Comparison of ENCODE assay signal across 17 cellular contexts in the genomic region with DNA sequence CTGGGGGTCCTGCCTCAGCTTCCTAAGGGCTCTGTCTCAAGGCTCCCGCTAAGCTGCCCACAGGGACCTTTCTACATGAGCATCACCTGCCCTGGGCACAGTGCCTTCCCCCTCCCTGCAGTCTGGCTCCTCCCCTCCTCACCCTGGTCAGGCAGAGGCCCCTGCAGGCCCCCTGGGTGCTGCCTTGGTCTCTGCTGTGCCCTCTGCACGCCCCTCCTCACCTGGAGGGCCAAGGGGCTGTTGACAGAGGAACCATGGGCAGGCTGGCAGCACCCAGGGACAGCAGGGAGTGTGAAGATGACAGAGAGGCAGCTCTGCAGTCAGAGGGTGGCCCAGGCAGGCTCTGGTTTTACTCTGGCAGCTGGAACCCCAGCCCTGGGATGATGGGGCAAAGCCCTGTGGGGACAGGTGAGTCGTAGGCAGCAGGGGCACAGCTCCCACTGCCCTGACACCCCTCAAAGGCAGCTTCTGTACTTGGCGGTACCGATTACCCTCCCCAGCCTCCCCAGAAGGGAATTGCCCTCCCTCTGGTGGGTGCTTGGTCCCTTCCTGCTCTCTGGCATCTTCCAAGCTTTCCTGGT. TPM values are rescaled to one million over a fixed set of nuclear protein-coding genes. Genes with fewer than 3 reads are reported as not detected.
DNase-seq lines count a peak whose midpoint lies in the region; ATAC-seq and TF ChIP-seq lines count a peak whose summit lies in the region.
"Had no signal": no experiment of that assay in that cellular context is flagged by ENCODE, and none has a peak within 500 bp of the region (broad histone marks: within the 10 kb centered on the region; RNA-seq: fewer than 3 reads in every experiment).

No MANE protein-coding gene starts in this region.

- no peaks in the 10 kb centered on the region for H3K4me1 ChIP-seq in cardiac muscle cell (ENCODE audit: low read depth)
- H3K4me1 ChIP-seq: Caco-2 had no signal

- no peaks in the 10 kb centered on the region for H3K9me3 ChIP-seq in cardiac muscle cell (ENCODE audit: low read depth)
- H3K9me3 ChIP-seq in WERI-Rb-1 (ENCODE audit: severe bottlenecking): no peaks in the 10 kb centered on the region
- H3K9me3 ChIP-seq: Caco-2 had no signal

- intact Hi-C loops in Right ventricle myocardium inferior (cut with DNase I): no loop called here

- H3K27ac ChIP-seq in cardiac muscle cell: peak overlapping the region; percentile 6
- H3K27ac ChIP-seq in WERI-Rb-1: no peak overlapping the region
- H3K27ac ChIP-seq: PC-9 had no signal

- ATAC-seq in Right ventricle myocardium inferior: no peak
- peak; percentile 22 for ATAC-seq in left lobe of liver
- ATAC-seq in GM21423 (IDR thresholded peaks at IDR 0.05; ENCODE audit: unreplicated experiment): no peak

- TF ChIP-seq CTCF in cardiac muscle cell (IDR thresholded peaks at IDR 0.05; ENCODE audit: low read depth, low read length): no peak
- no peak for TF ChIP-seq CTCF in WERI-Rb-1 (IDR thresholded peaks at IDR 0.05; ENCODE audit: low read depth, low read length)

- no peak for DNase-seq in cardiac muscle cell (ENCODE audit: low read depth in 1 of 2, low spot score in 1 of 2)
- DNase-seq in Right ventricle myocardium inferior (ENCODE audit: missing footprints): no peak
- DNase-seq in left lobe of liver (ENCODE audit: low spot score): no peak
- no peak for DNase-seq in superior temporal gyrus (ENCODE audit: extremely low spot score)
- DNase-seq in WERI-Rb-1: no peak
- DNase-seq: Caco-2, DMS153, MV-4-11, NCI-H1417 treated with DMSO at 0.1 percent for 48 hours, NCI-H2029, NCI-H2171 treated with DMSO at 0.1 percent for 48 hours, NCI-H446 treated with DMSO at 0.1 percent for 48 hours, NCI-H748 treated with DMSO at 0.1 percent for 48 hours, PC-9, SHP77 had no signal

- H3K4me3 ChIP-seq in cardiac muscle cell: no peak overlapping the region
- H3K4me3 ChIP-seq in WERI-Rb-1 (ENCODE audit: low read depth, low read length): no peak overlapping the region
- H3K4me3 ChIP-seq: PC-9 had no signal

- H3K36me3 ChIP-seq in cardiac muscle cell (peaks cover 23% of the 10 kb centered on the region), WERI-Rb-1 (peaks cover 40% of the 10 kb centered on the region)

- H3K27me3 ChIP-seq in cardiac muscle cell (no peaks in the 10 kb centered on the region), WERI-Rb-1 (ENCODE audit: insufficient read depth, low read depth, severe bottlenecking) (no peaks in the 10 kb centered on the region)

TF ChIP-seq in PFSK-1, 5 proteins besides CTCF, POLR2A, EP300 and RAD21:
- peak; percentile 40 for TF ChIP-seq POLR2AphosphoS5 (IDR thresholded peaks at IDR 0.05; ENCODE audit: low read depth, low read length)
- TF ChIP-seq, protein P1, sequence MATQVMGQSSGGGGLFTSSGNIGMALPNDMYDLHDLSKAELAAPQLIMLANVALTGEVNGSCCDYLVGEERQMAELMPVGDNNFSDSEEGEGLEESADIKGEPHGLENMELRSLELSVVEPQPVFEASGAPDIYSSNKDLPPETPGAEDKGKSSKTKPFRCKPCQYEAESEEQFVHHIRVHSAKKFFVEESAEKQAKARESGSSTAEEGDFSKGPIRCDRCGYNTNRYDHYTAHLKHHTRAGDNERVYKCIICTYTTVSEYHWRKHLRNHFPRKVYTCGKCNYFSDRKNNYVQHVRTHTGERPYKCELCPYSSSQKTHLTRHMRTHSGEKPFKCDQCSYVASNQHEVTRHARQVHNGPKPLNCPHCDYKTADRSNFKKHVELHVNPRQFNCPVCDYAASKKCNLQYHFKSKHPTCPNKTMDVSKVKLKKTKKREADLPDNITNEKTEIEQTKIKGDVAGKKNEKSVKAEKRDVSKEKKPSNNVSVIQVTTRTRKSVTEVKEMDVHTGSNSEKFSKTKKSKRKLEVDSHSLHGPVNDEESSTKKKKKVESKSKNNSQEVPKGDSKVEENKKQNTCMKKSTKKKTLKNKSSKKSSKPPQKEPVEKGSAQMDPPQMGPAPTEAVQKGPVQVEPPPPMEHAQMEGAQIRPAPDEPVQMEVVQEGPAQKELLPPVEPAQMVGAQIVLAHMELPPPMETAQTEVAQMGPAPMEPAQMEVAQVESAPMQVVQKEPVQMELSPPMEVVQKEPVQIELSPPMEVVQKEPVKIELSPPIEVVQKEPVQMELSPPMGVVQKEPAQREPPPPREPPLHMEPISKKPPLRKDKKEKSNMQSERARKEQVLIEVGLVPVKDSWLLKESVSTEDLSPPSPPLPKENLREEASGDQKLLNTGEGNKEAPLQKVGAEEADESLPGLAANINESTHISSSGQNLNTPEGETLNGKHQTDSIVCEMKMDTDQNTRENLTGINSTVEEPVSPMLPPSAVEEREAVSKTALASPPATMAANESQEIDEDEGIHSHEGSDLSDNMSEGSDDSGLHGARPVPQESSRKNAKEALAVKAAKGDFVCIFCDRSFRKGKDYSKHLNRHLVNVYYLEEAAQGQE (IDR thresholded peaks at IDR 0.05; ENCODE audit: insufficient read depth in 1 of 2, low read depth in 2 of 2, low read length in 2 of 2): no peak
TF ChIP-seq in PFSK-1: peak in this region for 1.

RNA-seq across cellular contexts. Expression of gene SUGP2, which starts 43.1 kb away (rescaled TPM):
- total RNA-seq in cardiac muscle cell (90.1 and 126 TPM in 2 replicates), Right ventricle myocardium inferior (68.5 TPM), left lobe of liver (35.4 TPM)
- 120 and 145 TPM in 2 replicates for polyA plus RNA-seq in cardiac muscle cell
- polyA plus RNA-seq in PFSK-1 (2012; ENCODE audit: insufficient read length, low read depth): 70.2 TPM

RNA-seq across cellular contexts. Expression of gene ARMC6, which starts 43.2 kb away (rescaled TPM):
- 34.6 and 42.2 TPM in 2 replicates for total RNA-seq in cardiac muscle cell
- polyA plus RNA-seq in cardiac muscle cell: 22.7 and 31.0 TPM in 2 replicates
- total RNA-seq in Right ventricle myocardium inferior: 13.6 TPM
- polyA plus RNA-seq in PFSK-1 (2012; ENCODE audit: insufficient read length, low read depth): 116 TPM
- 50.9 TPM for total RNA-seq in left lobe of liver

RNA-seq across cellular contexts. Expression of gene HOMER3, which starts 49.2 kb away (rescaled TPM):
- 55.8 and 62.7 TPM in 2 replicates for total RNA-seq in cardiac muscle cell
- polyA plus RNA-seq in cardiac muscle cell: 47.0 and 49.0 TPM in 2 replicates
- total RNA-seq in Right ventricle myocardium inferior: 15.2 TPM
- 74.5 TPM for polyA plus RNA-seq in PFSK-1 (2012; ENCODE audit: insufficient read length, low read depth)
- total RNA-seq in left lobe of liver: 2.8 TPM
